15 cellular contexts compared by ENCODE assay signal in the genomic region with DNA sequence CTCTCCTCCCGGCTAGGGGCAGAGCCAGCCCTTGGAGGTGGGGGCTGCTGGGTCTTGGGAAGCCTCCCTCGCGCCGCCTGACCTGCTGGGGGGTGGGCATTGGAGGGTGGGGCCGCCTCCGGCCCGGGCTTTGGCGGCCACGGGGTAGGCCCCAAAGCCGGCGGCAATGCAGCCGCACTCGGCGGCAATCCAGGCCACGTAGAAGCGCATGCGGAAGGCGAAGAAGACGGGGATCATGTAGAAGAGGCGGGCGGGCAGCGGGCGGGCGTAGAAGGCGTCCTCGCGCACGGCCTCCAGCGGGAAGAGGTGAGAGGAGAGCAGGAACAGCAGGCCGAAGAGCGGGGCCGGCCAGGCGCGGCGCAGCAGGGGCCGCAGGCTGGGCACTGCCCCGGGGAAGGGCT. TPM values are rescaled to one million over a fixed set of nuclear protein-coding genes. Genes with fewer than 3 reads are reported as not detected.
DNase-seq lines count a peak whose midpoint lies in the region; TF ChIP-seq lines count a peak whose summit lies in the region.
"Had no signal": no experiment of that assay in that cellular context is flagged by ENCODE, and none has a peak within 500 bp of the region (broad histone marks: within the 10 kb centered on the region; RNA-seq: fewer than 3 reads in every experiment).

No MANE protein-coding gene starts in this region.

- no peaks in the 10 kb centered on the region for H3K79me1 ChIP-seq in trophoblast cell (ENCODE audit: low read length)

- H3K4ac ChIP-seq in trophoblast cell (ENCODE audit: low read depth, low read length) = no peak overlapping the region

- H3K79me2 ChIP-seq in trophoblast cell (ENCODE audit: control insufficient read depth, insufficient read depth, low read length, poor library complexity) (no peaks in the 10 kb centered on the region), PC-9 (ENCODE audit: low read depth) (peaks cover 9% of the 10 kb centered on the region; the same call in 1 of the 2 replicates)

- in situ Hi-C loops in GM13976 (cut with MboI; ENCODE audit: low sequenced_read_pairs, unreplicated experiment) = no loop called here

- 94% methylated on average over 37 of the region's 37 CpGs for WGBS in HUES64
- WGBS in trophoblast cell (ENCODE audit: extremely low coverage, insufficient coverage, insufficient read length) = no CpG with 5 or more reads among the region's 37 CpGs

- no peaks in the 10 kb centered on the region for H3K9me2 ChIP-seq in PC-9 (ENCODE audit: insufficient read depth)

- no peak overlapping the region for H3K4me3 ChIP-seq in HUES64 (ENCODE audit: low read length)
- no peak overlapping the region for H3K4me3 ChIP-seq in iPS-18a (ENCODE audit: low read length)
- no peak overlapping the region for H3K4me3 ChIP-seq in trophoblast cell (ENCODE audit: low read depth, low read length)
- H3K4me3 ChIP-seq in PC-9 = no peak overlapping the region
- H3K4me3 ChIP-seq: MG63, Peyer's patch had no signal

- H3K27me3 ChIP-seq in HUES64 (ENCODE audit: insufficient read depth, low read length) = no peaks in the 10 kb centered on the region
- H3K27me3 ChIP-seq in iPS-18a (ENCODE audit: control insufficient read depth, insufficient read depth, low read length) = no peaks in the 10 kb centered on the region
- no peaks in the 10 kb centered on the region for H3K27me3 ChIP-seq in trophoblast cell (ENCODE audit: insufficient read depth, low read length)
- no peaks in the 10 kb centered on the region for H3K27me3 ChIP-seq in PC-9 (ENCODE audit: insufficient read depth, low read depth)
- H3K27me3 ChIP-seq: MG63, Peyer's patch had no signal

- H3F3A ChIP-seq in PC-9 (ENCODE audit: insufficient read depth, low read depth) = peaks cover 57% of the 10 kb centered on the region; the same call in 1 of the 2 replicates

- no peak for TF ChIP-seq CTCF in GM13976 (IDR thresholded peaks at IDR 0.05; ENCODE audit: borderline replicate concordance, control extremely low read depth, extremely low read depth, insufficient read depth, missing control alignments)
- no peak for TF ChIP-seq CTCF in PC-9 (conservative IDR thresholded peaks at IDR 0.05)

- H4K20me1 ChIP-seq in PC-9 (ENCODE audit: insufficient read depth) = peaks cover 33% of the 10 kb centered on the region

- H3K4me1 ChIP-seq in HUES64 (ENCODE audit: insufficient read depth, low read length) = no peaks in the 10 kb centered on the region
- peaks cover 3% of the 10 kb centered on the region for H3K4me1 ChIP-seq in iPS-18a (ENCODE audit: control insufficient read depth, low read depth, low read length)
- H3K4me1 ChIP-seq in trophoblast cell (ENCODE audit: control insufficient read depth in 1 of 2, insufficient read depth in 2 of 2, low read length in 2 of 2) = no peaks in the 10 kb centered on the region
- no peaks in the 10 kb centered on the region for H3K4me1 ChIP-seq in PC-9 (replicated peaks; ENCODE audit: insufficient read depth)
- H3K4me1 ChIP-seq: Peyer's patch had no signal

- H4K8ac ChIP-seq in trophoblast cell (ENCODE audit: low read depth, low read length) = no peak overlapping the region

- no peak overlapping the region for H3K14ac ChIP-seq in trophoblast cell (ENCODE audit: low read length)

- H3K23ac ChIP-seq in trophoblast cell (ENCODE audit: low read length) = no peak overlapping the region

- peak overlapping the region; percentile 26 for H4K12ac ChIP-seq in trophoblast cell (ENCODE audit: low read depth, low read length)

- no TSS peak for BruUV-seq in PC-9 (replicated peaks; lab: Mats Ljungman, UMichigan)

- CTCF ChIA-PET in PC-9 (lab: Charles Lee) = no interaction called here

- H2BK5ac ChIP-seq in trophoblast cell (ENCODE audit: low read depth, low read length, poor library complexity) = no peak overlapping the region

- H2AFZ ChIP-seq in trophoblast cell (ENCODE audit: insufficient read depth, low read length, poor library complexity) = no peak overlapping the region
- no peak overlapping the region for H2AFZ ChIP-seq in PC-9

- H3K9ac ChIP-seq in HUES64 (ENCODE audit: low read depth, low read length) (no peak overlapping the region), iPS-18a (ENCODE audit: low read length) (peak overlapping the region; percentile 26), trophoblast cell (ENCODE audit: low read length) (no peak overlapping the region)

- H3K27ac ChIP-seq in HUES64 (ENCODE audit: low read depth, low read length) (peak overlapping the region; percentile 14; the same call in 1 of the 2 replicates), caudate nucleus (ENCODE audit: low read depth, low read length) (peak overlapping the region; percentile 62), iPS-18a (ENCODE audit: low read length) (no peak overlapping the region), trophoblast cell (ENCODE audit: low read depth, low read length) (no peak overlapping the region), PC-9 (no peak overlapping the region)
- H3K27ac ChIP-seq: Peyer's patch had no signal

- H3K9me3 ChIP-seq in HUES64 (ENCODE audit: insufficient read depth, low read depth, low read length) = no peaks in the 10 kb centered on the region
- H3K9me3 ChIP-seq in iPS-18a (ENCODE audit: control insufficient read depth, low read depth, low read length) = no peaks in the 10 kb centered on the region
- peaks cover 5% of the 10 kb centered on the region for H3K9me3 ChIP-seq in trophoblast cell (ENCODE audit: insufficient read depth, low read depth, low read length)
- no peaks in the 10 kb centered on the region for H3K9me3 ChIP-seq in PC-9 (ENCODE audit: insufficient read depth, low read depth)
- H3K9me3 ChIP-seq: MG63, Peyer's patch had no signal

- H3K4me2 ChIP-seq in trophoblast cell (ENCODE audit: low read length) (no peak overlapping the region), PC-9 (no peak overlapping the region)

- H4K91ac ChIP-seq in trophoblast cell (ENCODE audit: low read depth, low read length) = no peak overlapping the region

- H2AK5ac ChIP-seq in trophoblast cell (ENCODE audit: low read length) = no peak overlapping the region

- H2BK12ac ChIP-seq in trophoblast cell (ENCODE audit: low read length) = no peak overlapping the region

- intact Hi-C loops in PC-9 (cut with micrococcal nuclease; ENCODE audit: unreplicated experiment) = no loop called here

- peaks cover 50% of the 10 kb centered on the region for H3K36me3 ChIP-seq in HUES64 (ENCODE audit: insufficient read depth, low read length)
- peaks cover 14% of the 10 kb centered on the region for H3K36me3 ChIP-seq in iPS-18a (ENCODE audit: control insufficient read depth, low read depth, low read length)
- H3K36me3 ChIP-seq in trophoblast cell (ENCODE audit: control insufficient read depth in 1 of 2, insufficient read depth in 2 of 2, low read length in 2 of 2) = peaks cover 54 to 56% of the 10 kb centered on the region in 2 experiments
- peaks cover 16% of the 10 kb centered on the region for H3K36me3 ChIP-seq in PC-9 (ENCODE audit: low read depth)

- no peak for DNase-seq in caudate nucleus (lab: John Stamatoyannopoulos, UW)
- DNase-seq in trophoblast cell = no peak
- DNase-seq in GM13976 (ENCODE audit: low spot score) = no peak
- DNase-seq in foreskin melanocyte = no peak
- no peak for DNase-seq in NOMO-1 treated with DMSO at 0.1 percent for 48 hours (lab: John Stamatoyannopoulos, UW; ENCODE audit: unreplicated experiment)
- DNase-seq in PC-9 = no peak
- DNase-seq: MG63, NCI-H1092 treated with DMSO at 0.1 percent for 48 hours, NCI-H1694, NCI-H446, NCI-H774, SHP77 had no signal

- H2BK120ac ChIP-seq in trophoblast cell (ENCODE audit: insufficient read depth, low read length, poor library complexity) = no peak overlapping the region

- H3K18ac ChIP-seq in trophoblast cell (ENCODE audit: low read length) = no peak overlapping the region

- POLR2A ChIA-PET in PC-9 (lab: Charles Lee; ENCODE audit: unreplicated experiment) = no interaction called here

RNA-seq across cellular contexts. Expression of a gene that starts 7.7 kb away (rescaled TPM):
- 1.00 TPM for polyA plus RNA-seq in HUES64 (2013, experiment 1 of 2)
- polyA plus RNA-seq in HUES64 (2013, experiment 2 of 2) = 0.89 TPM
- 6.2 and 6.5 TPM in 2 replicates for polyA plus RNA-seq in trophoblast cell (2013)
- 175 and 194 TPM in 2 replicates for total RNA-seq in PC-9 (2021)

RNA-seq across cellular contexts. Expression of a gene that starts 8.7 kb away (rescaled TPM):
- 74.7 TPM for polyA plus RNA-seq in HUES64 (2013, experiment 1 of 2)
- 81.0 TPM for polyA plus RNA-seq in HUES64 (2013, experiment 2 of 2)
- 289 and 304 TPM in 2 replicates for polyA plus RNA-seq in trophoblast cell (2013)
- total RNA-seq in PC-9 (2021) = 488 and 494 TPM in 2 replicates

RNA-seq across cellular contexts. Expression of a gene that starts 10.4 kb away (rescaled TPM):
- polyA plus RNA-seq in HUES64 (2013, experiment 1 of 2) = 24.2 TPM
- 24.9 TPM for polyA plus RNA-seq in HUES64 (2013, experiment 2 of 2)
- polyA plus RNA-seq in trophoblast cell (2013) = 73.3 and 75.2 TPM in 2 replicates
- total RNA-seq in PC-9 (2021) = 134 and 162 TPM in 2 replicates

RNA-seq across cellular contexts. Expression of a gene that starts 20.0 kb away (rescaled TPM):
- 1,594 TPM for polyA plus RNA-seq in HUES64 (2013, experiment 1 of 2)
- polyA plus RNA-seq in HUES64 (2013, experiment 2 of 2) = 1,629 TPM
- 1,462 and 1,531 TPM in 2 replicates for polyA plus RNA-seq in trophoblast cell (2013)
- total RNA-seq in PC-9 (2021) = 1,266 and 1,888 TPM in 2 replicates

RNA-seq across cellular contexts. Expression of a gene that starts 21.2 kb away (rescaled TPM):
- 4.8 TPM for polyA plus RNA-seq in HUES64 (2013, experiment 1 of 2)
- 6.1 TPM for polyA plus RNA-seq in HUES64 (2013, experiment 2 of 2)
- 6.2 TPM in 2 replicates for polyA plus RNA-seq in trophoblast cell (2013)
- total RNA-seq in PC-9 (2021) = 5.0 and 6.7 TPM in 2 replicates

Comparison
In these comparisons a context has a peak if more than half of its experiments do, and no peak if none do; other contexts are left out.
1. H3K27ac ChIP-seq: peak in HUES64 (single experiment) and caudate nucleus (single experiment); none in iPS-18a (single experiment), trophoblast cell (single experiment) and PC-9 (single experiment).